14 cellular contexts compared by ENCODE assay signal in genomic region chr4:148171596-148171995, GRCh38.
"Had no signal": no experiment of that assay in that cellular context is flagged by ENCODE, and none has a peak within 500 bp of the region (broad histone marks: within the 10 kb centered on the region; RNA-seq: fewer than 3 reads in every experiment).

No MANE protein-coding gene starts in this region.

- DNase-seq: activated CD4-positive, CD25-positive, alpha-beta regulatory T cell treated with anti-CD3 and anti-CD28 coated beads, Interleukin-2, amount 50 U/mL, for 72 hours; activated T-cell treated with anti-CD3 and anti-CD28 coated beads, Interleukin-2, amount 50 U/mL, for 1 hour; adrenal gland; dorsolateral prefrontal cortex; kidney glomerular epithelial cell; nucleus accumbens; stimulated activated CD4-positive, alpha-beta T cell treated with anti-CD3 and anti-CD28 coated beads, Interleukin-15, amount 100 ng/mL, for 24 hours; stimulated activated CD4-positive, alpha-beta T cell treated with anti-CD3 and anti-CD28 coated beads, Interleukin-4, amount 100 ng/mL, for 24 hours; stimulated activated naive CD4-positive, alpha-beta T cell treated with Interleukin-2 at 50 U/mL for 16 hours had no signal

- H3K27ac ChIP-seq: adrenal gland, cardiac muscle cell, dorsolateral prefrontal cortex, esophagus muscularis mucosa had no signal

- H3K36me3 Mint-ChIP-seq: activated naive CD4-positive, alpha-beta T cell treated with anti-CD3 and anti-CD28 coated beads, Interleukin-2, amount 10 ng/mL, durations not matched to agents 7 days and 5 days; natural killer cell treated with Interleukin-12 subunit alpha and Interleukin-12 subunit beta and Interleukin-15 and Interleukin-18, amount 100 ng/mL, for 72 hours had no signal

- H3K27ac Mint-ChIP-seq: activated naive CD4-positive, alpha-beta T cell treated with anti-CD3 and anti-CD28 coated beads, Interleukin-2, amount 10 ng/mL, durations not matched to agents 7 days and 5 days; natural killer cell treated with Interleukin-12 subunit alpha and Interleukin-12 subunit beta and Interleukin-15 and Interleukin-18, amount 100 ng/mL, for 72 hours; type B pancreatic cell had no signal

- H3K4me3 Mint-ChIP-seq: activated naive CD4-positive, alpha-beta T cell treated with anti-CD3 and anti-CD28 coated beads, Interleukin-2, amount 10 ng/mL, durations not matched to agents 7 days and 5 days; natural killer cell treated with Interleukin-12 subunit alpha and Interleukin-12 subunit beta and Interleukin-15 and Interleukin-18, amount 100 ng/mL, for 72 hours; type B pancreatic cell had no signal

- H3K27me3 Mint-ChIP-seq: activated naive CD4-positive, alpha-beta T cell treated with anti-CD3 and anti-CD28 coated beads, Interleukin-2, amount 10 ng/mL, durations not matched to agents 7 days and 5 days; type B pancreatic cell had no signal

- ATAC-seq: natural killer cell treated with Interleukin-12 subunit alpha and Interleukin-12 subunit beta and Interleukin-15 and Interleukin-18, amount 100 ng/mL, for 72 hours had no signal
